In genomic region chr7:20466425-20467125, GRCh38 we compare ENCODE assay signal across 22 cellular contexts.
DNase-seq lines count a peak whose midpoint lies in the region; ATAC-seq, FAIRE-seq and TF ChIP-seq lines count a peak whose summit lies in the region.
"Had no signal": no experiment of that assay in that cellular context is flagged by ENCODE, and none has a peak within 500 bp of the region (broad histone marks: within the 10 kb centered on the region; RNA-seq: fewer than 3 reads in every experiment).

No MANE protein-coding gene starts in this region.

- DNase-seq in GM12891 (ENCODE audit: insufficient read length, low spot score) (no peak), MV-4-11 (lab: John Stamatoyannopoulos, UW) (peak; percentile 43), left lung (no peak), GM03348 (ENCODE audit: low spot score) (no peak), GM13977 (ENCODE audit: low spot score) (no peak), HUDEP-2 (lab: John Stamatoyannopoulos, UW; ENCODE audit: unreplicated experiment in 76 of 76) (no peak)
- no peak for DNase-seq in effector memory CD4-positive, alpha-beta T cell
- DNase-seq: activated CD4-positive, alpha-beta T cell treated with anti-CD3 and anti-CD28 coated beads for 1 hour; activated CD8-positive, alpha-beta memory T cell treated with anti-CD3 and anti-CD28 coated beads, Interleukin-2, amount 10 ng/mL, durations not matched to agents 7 days and 5 days; activated effector memory CD4-positive, alpha-beta T cell treated with anti-CD3 and anti-CD28 coated beads, Interleukin-2, amount 50 U/mL, for 16 hours; CD4-positive, alpha-beta T cell; NCI-H2107; NCI-H524; ovary; PC-3; SIG-M5; sigmoid colon; stimulated activated CD4-positive, alpha-beta T cell treated with anti-CD3 and anti-CD28 coated beads, Interleukin-1b, Interleukin-23, amount 100 ng/mL, for 48 hours; stimulated activated naive CD8-positive, alpha-beta T cell treated with anti-CD3 and anti-CD28 coated beads, Interleukin-15, amount 100 ng/mL, for 72 hours had no signal

- no peaks in the 10 kb centered on the region for H3K27me3 ChIP-seq in left lung
- no peaks in the 10 kb centered on the region for H3K27me3 ChIP-seq in effector memory CD4-positive, alpha-beta T cell (replicated peaks; ENCODE audit: control insufficient read depth, insufficient read depth, low read length, poor library complexity, severe bottlenecking)
- H3K27me3 ChIP-seq: ovary, sigmoid colon had no signal

- ATAC-seq in HG02588 (IDR thresholded peaks at IDR 0.05; ENCODE audit: unreplicated experiment) (peak; percentile 76), left lung (peak; percentile 73)
- ATAC-seq: activated CD8-positive, alpha-beta memory T cell treated with anti-CD3 and anti-CD28 coated beads, Interleukin-2, amount 10 ng/mL, durations not matched to agents 7 days and 5 days; left lobe of liver; PC-3; stimulated activated naive CD8-positive, alpha-beta T cell treated with anti-CD3 and anti-CD28 coated beads, Interleukin-15, amount 100 ng/mL, for 72 hours had no signal

- no peak for FAIRE-seq in GM12891 (lab: Jason Lieb, UNC)

- in situ Hi-C loops in GM13977 (cut with MboI; ENCODE audit: low pct_unique_long_range_greater_than_20kb, low sequenced_read_pairs, unreplicated experiment), result no loop called here

- no peak for TF ChIP-seq POLR2A in GM12891 (IDR thresholded peaks at IDR 0.05; ENCODE audit: low read depth, low read length)

- H3K4me3 ChIP-seq in left lung, result no peak overlapping the region
- H3K4me3 ChIP-seq in effector memory CD4-positive, alpha-beta T cell (ENCODE audit: insufficient read depth, low read depth, low read length, poor library complexity, severe bottlenecking), result no peak overlapping the region
- H3K4me3 ChIP-seq: ovary, sigmoid colon had no signal

- intact Hi-C loops in left lung (cut with DNase I), result no loop called here

- peak overlapping the region in 1 of 2 donors; percentile 69 for H3K27ac ChIP-seq in left lung
- no peak overlapping the region for H3K27ac ChIP-seq in effector memory CD4-positive, alpha-beta T cell (ENCODE audit: insufficient read depth, low read length, poor library complexity, severe bottlenecking)
- H3K27ac ChIP-seq: KMS-11, ovary, sigmoid colon had no signal

- no peaks in the 10 kb centered on the region for H3K9me3 ChIP-seq in left lung
- no peaks in the 10 kb centered on the region for H3K9me3 ChIP-seq in effector memory CD4-positive, alpha-beta T cell (ENCODE audit: control insufficient read depth, low read length)
- H3K9me3 ChIP-seq: ovary, sigmoid colon had no signal

- H3K36me3 ChIP-seq in left lung, result no peaks in the 10 kb centered on the region
- H3K36me3 ChIP-seq in effector memory CD4-positive, alpha-beta T cell (ENCODE audit: control insufficient read depth, insufficient read depth, low read length), result no peaks in the 10 kb centered on the region
- H3K36me3 ChIP-seq: ovary, sigmoid colon had no signal

- no peak for TF ChIP-seq CTCF in left lung (IDR thresholded peaks at IDR 0.05)
- TF ChIP-seq CTCF in GM13977 (IDR thresholded peaks at IDR 0.05; ENCODE audit: extremely low read depth, insufficient read depth, missing control alignments), result no peak

- peaks cover 0 to 10% of the 10 kb centered on the region in 2 donors for H3K4me1 ChIP-seq in left lung
- H3K4me1 ChIP-seq in effector memory CD4-positive, alpha-beta T cell (ENCODE audit: control insufficient read depth, insufficient read depth, low read length, poor library complexity, severe bottlenecking), result no peaks in the 10 kb centered on the region
- H3K4me1 ChIP-seq: sigmoid colon had no signal

TF ChIP-seq in GM12891, 5 proteins besides CTCF, POLR2A, EP300 and RAD21:
- TF ChIP-seq POU2F2 (IDR thresholded peaks at IDR 0.05; ENCODE audit: low read depth, low read length), result no peak
- TF ChIP-seq SPI1 (IDR thresholded peaks at IDR 0.05; ENCODE audit: low read depth, low read length), result peak; percentile 63
